18 cellular contexts compared by ENCODE assay signal in genomic region chr2:27829791-27830190, GRCh38.
"Had no signal": no experiment of that assay in that cellular context is flagged by ENCODE, and none has a peak within 500 bp of the region (broad histone marks: within the 10 kb centered on the region; RNA-seq: fewer than 3 reads in every experiment).

No MANE protein-coding gene starts in this region.

- H3K4me1 ChIP-seq: breast epithelium, gastroesophageal sphincter had no signal

- ATAC-seq: activated CD4-positive, CD25-positive, alpha-beta regulatory T cell treated with anti-CD3 and anti-CD28 coated beads, Interleukin-2, amount 50 U/mL, for 24 hours; activated naive CD8-positive, alpha-beta T cell treated with anti-CD3 and anti-CD28 coated beads, Interleukin-2, amount 50 U/mL, for 24 hours; esophagus mucosa; gastroesophageal sphincter; left ventricle myocardium superior; stimulated activated naive B cell treated with anti-CD40 and anti-IgM and Interleukin-4, amounts not matched to agents 10 μg/mL and 1 μg/mL and 100 μg/mL, for 72 hours had no signal

- H3K27me3 ChIP-seq: breast epithelium, gastroesophageal sphincter, heart right ventricle had no signal

- DNase-seq: activated CD4-positive, alpha-beta T cell treated with anti-CD3 and anti-CD28 coated beads, Interleukin-2, amount 50 U/mL, for 1 hour; activated CD8-positive, alpha-beta memory T cell treated with anti-CD3 and anti-CD28 coated beads for 24 hours; activated CD8-positive, alpha-beta memory T cell treated with anti-CD3 and anti-CD28 coated beads, Interleukin-2, amount 50 U/mL, for 48 hours; activated effector memory CD4-positive, alpha-beta T cell treated with Interleukin-2 at 50 U/mL for 16 hours; activated naive CD4-positive, alpha-beta T cell treated with anti-CD3 and anti-CD28 coated beads, Interleukin-2, amount 10 ng/mL, durations not matched to agents 7 days and 5 days; activated naive CD8-positive, alpha-beta T cell treated with anti-CD3 and anti-CD28 coated beads, Interleukin-2, amount 50 U/mL, for 24 hours; activated T-cell treated with anti-CD3 and anti-CD28 coated beads, Interleukin-2, amount 50 U/mL, for 48 hours; anterior cingulate cortex; effector CD8-positive, alpha-beta T cell; heart right ventricle; left ventricle myocardium superior; occipital lobe; stimulated activated naive B cell treated with anti-CD40 and anti-IgM and Interleukin-4, amounts not matched to agents 10 μg/mL and 1 μg/mL and 100 μg/mL, for 72 hours; T-helper 9 cell had no signal

- H3K27ac ChIP-seq: breast epithelium, gastroesophageal sphincter, heart right ventricle had no signal

- H3K9me3 ChIP-seq: breast epithelium, gastroesophageal sphincter had no signal

- H3K4me3 ChIP-seq: breast epithelium, gastroesophageal sphincter, heart right ventricle had no signal

- H3K36me3 ChIP-seq: breast epithelium, gastroesophageal sphincter, heart right ventricle had no signal
